Comparison of ENCODE assay signal across 9 cellular contexts in the genomic region with DNA sequence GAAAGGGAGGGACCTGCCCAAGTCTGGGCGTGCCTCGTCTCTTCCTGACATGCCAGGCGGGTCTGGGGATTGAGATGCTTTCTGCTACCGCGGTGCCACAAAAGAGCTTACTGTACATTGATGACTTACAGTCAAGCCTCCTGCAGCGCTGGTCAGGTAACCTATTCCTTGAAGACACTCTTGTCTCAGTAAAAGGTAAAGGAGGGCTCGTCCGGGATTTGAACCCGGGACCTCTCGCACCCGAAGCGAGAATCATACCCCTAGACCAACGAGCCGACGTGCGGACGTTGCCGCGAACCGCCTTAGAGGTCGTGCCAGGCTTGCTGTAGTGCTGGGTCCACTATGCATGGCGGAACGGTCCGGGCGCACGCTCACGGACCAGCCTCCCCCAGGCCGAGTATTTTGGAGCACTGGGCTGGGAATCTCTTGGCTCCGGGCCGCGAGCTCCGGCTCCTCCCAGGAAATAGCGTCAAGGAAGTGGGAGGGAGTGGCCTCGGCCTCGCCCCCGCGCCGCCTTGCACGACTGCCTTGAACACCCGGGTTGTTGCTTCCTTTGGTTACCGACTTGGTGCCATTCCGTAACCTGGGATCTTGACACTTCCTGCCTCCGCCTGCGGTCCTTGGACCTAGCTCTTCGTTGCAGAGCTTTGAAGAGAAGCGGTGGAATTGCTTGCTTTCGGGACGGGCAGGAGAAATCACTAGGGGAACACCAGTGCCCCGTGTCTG. TPM values are rescaled to one million over a fixed set of nuclear protein-coding genes. Genes with fewer than 3 reads are reported as not detected.
A peak's percentile ranks its signal among the peaks of the same experiment; 100 is the strongest.
DNase-seq lines count a peak whose midpoint lies in the region; ATAC-seq, FAIRE-seq and TF ChIP-seq lines count a peak whose summit lies in the region.
"Had no signal": no experiment of that assay in that cellular context is flagged by ENCODE, and none has a peak within 500 bp of the region (broad histone marks: within the 10 kb centered on the region; RNA-seq: fewer than 3 reads in every experiment).

No MANE protein-coding gene starts in this region.

- H3K36me3 ChIP-seq in BE2C: peaks cover 6% of the 10 kb centered on the region; the same call in 1 of the 2 replicates
- peaks cover 7% of the 10 kb centered on the region for H3K36me3 ChIP-seq in lower lobe of right lung

- H3K27me3 ChIP-seq in BE2C (no peaks in the 10 kb centered on the region), dorsolateral prefrontal cortex (no peaks in the 10 kb centered on the region), lower lobe of right lung (ENCODE audit: low read depth) (no peaks in the 10 kb centered on the region)

- no peak for TF ChIP-seq CTCF in BE2C (IDR thresholded peaks at IDR 0.05; ENCODE audit: low read depth, low read length)
- peak in 11 of 56 donors; percentile 10 to 57 (median 32) for TF ChIP-seq CTCF in dorsolateral prefrontal cortex (IDR thresholded peaks at IDR 0.05 in 54 of 56, conservative IDR thresholded peaks at IDR 0.05 in 2 of 56; ENCODE audit: low read depth in 1 of 56, partially characterized antibody in 56 of 56)
- TF ChIP-seq CTCF in lower lobe of right lung (IDR thresholded peaks at IDR 0.05): no peak

- H3K4me1 ChIP-seq in BE2C (no peaks in the 10 kb centered on the region), lower lobe of right lung (peaks cover 31% of the 10 kb centered on the region)

- ATAC-seq in HG03457 (IDR thresholded peaks at IDR 0.05; ENCODE audit: unreplicated experiment): peak; percentile 19
- peak; percentile 72 to 85 for ATAC-seq in lower lobe of right lung

- POLR2A ChIA-PET in activated CD4-positive, alpha-beta memory T cell treated with anti-CD3 and anti-CD28 coated beads for 36 hours (lab: Charles Lee): interaction anchor here (0.6 to 7.9 kb wide), 12 partner anchors 13 to 161 kb away, joined by 3 to 134 read pairs (median 10); partner anchors contain the start of genes AURKB, BORCS6, CTC1 and PFAS

- H3K27me3 Mint-ChIP-seq in activated CD4-positive, alpha-beta memory T cell treated with anti-CD3 and anti-CD28 coated beads for 36 hours: peaks cover 14% of the 10 kb centered on the region

- peaks cover 34% of the 10 kb centered on the region for H3K36me3 Mint-ChIP-seq in activated CD4-positive, alpha-beta memory T cell treated with anti-CD3 and anti-CD28 coated beads for 36 hours

- CTCF ChIA-PET in activated CD4-positive, alpha-beta memory T cell treated with anti-CD3 and anti-CD28 coated beads for 36 hours (lab: Charles Lee): interaction anchor here (0.6 to 6.4 kb wide), 9 partner anchors 20 to 148 kb away, joined by 3 to 48 read pairs (median 4); partner anchors contain the start of genes BORCS6, CTC1, PFAS and SLC25A35

- peak overlapping the region; percentile 80 for H3K4me3 ChIP-seq in BE2C (ENCODE audit: low read depth, low read length)
- peak overlapping the region; percentile 52 to 99 (median 80) for H3K4me3 ChIP-seq in dorsolateral prefrontal cortex
- peak overlapping the region; percentile 60 for H3K4me3 ChIP-seq in lower lobe of right lung

- H3K27ac ChIP-seq in dorsolateral prefrontal cortex: peak overlapping the region; percentile 95 to 100 (median 99)
- H3K27ac ChIP-seq in lower lobe of right lung: peak overlapping the region; percentile 99

- peaks cover 2% of the 10 kb centered on the region for H3K9me3 Mint-ChIP-seq in activated CD4-positive, alpha-beta memory T cell treated with anti-CD3 and anti-CD28 coated beads for 36 hours

- DNase-seq in BE2C: peak; percentile 85
- no peak for DNase-seq in GM19239 (ENCODE audit: insufficient read length, low spot score)
- DNase-seq in NCI-H69 (lab: John Stamatoyannopoulos, UW): peak; percentile 90
- DNase-seq in activated CD4-positive, alpha-beta memory T cell treated with anti-CD3 and anti-CD28 coated beads for 36 hours: peak; percentile 94
- peak; percentile 93 to 97 (median 94) for DNase-seq in dorsolateral prefrontal cortex
- DNase-seq in lower lobe of right lung: peak; percentile 96
- DNase-seq in stimulated activated CD4-positive, alpha-beta T cell treated with anti-CD3 and anti-CD28 coated beads, Interleukin-4, amount 100 ng/mL, for 48 hours (ENCODE audit: low read depth in 2 of 2): peak; percentile 87 to 90

- intact Hi-C loops in activated CD4-positive, alpha-beta memory T cell treated with anti-CD3 and anti-CD28 coated beads for 36 hours (cut with micrococcal nuclease): loop anchor here (1.0 to 5.0 kb wide), 8 partner anchors 25 to 102 kb away; partner anchors contain the start of gene RANGRF
- intact Hi-C loops in dorsolateral prefrontal cortex (cut with DNase I) (loop anchor here (1.0 to 10.0 kb wide), 6 partner anchors 26 to 162 kb away; partner anchors contain the start of genes CTC1 (in 1 of the 2), HES7 (in 1 of the 2), PFAS (in 1 of the 2) and RPL26 (in 1 of the 2)), lower lobe of right lung (cut with DNase I) (no loop called here)

- peaks cover 47% of the 10 kb centered on the region for H3K4me1 Mint-ChIP-seq in activated CD4-positive, alpha-beta memory T cell treated with anti-CD3 and anti-CD28 coated beads for 36 hours (ENCODE audit: low read depth)

- peak; percentile 80 for FAIRE-seq in GM19239 (lab: Jason Lieb, UNC)
- FAIRE-seq: colon had no signal

- H3K9me3 ChIP-seq in BE2C: no peaks in the 10 kb centered on the region
- no peaks in the 10 kb centered on the region for H3K9me3 ChIP-seq in lower lobe of right lung

- H3K4me3 Mint-ChIP-seq in activated CD4-positive, alpha-beta memory T cell treated with anti-CD3 and anti-CD28 coated beads for 36 hours: peak overlapping the region; percentile 98

- peak overlapping the region; percentile 98 for H3K27ac Mint-ChIP-seq in activated CD4-positive, alpha-beta memory T cell treated with anti-CD3 and anti-CD28 coated beads for 36 hours

RNA-seq across cellular contexts. Expression of gene AURKB, which starts 12.4 kb away (rescaled TPM):
- polyA plus RNA-seq in BE2C (2012; ENCODE audit: insufficient read depth, insufficient read length, low read depth): 10.7 TPM
- 100 to 1,000 TPM; 184 TPM for total RNA-seq in activated CD4-positive, alpha-beta memory T cell treated with anti-CD3 and anti-CD28 coated beads for 36 hours
- 1 to 10 TPM in 8 of 120 experiments, under 1 TPM in 4, not detected in 108; 0.75 to 3.8 (median 1.2) TPM for total RNA-seq in dorsolateral prefrontal cortex
- total RNA-seq in lower lobe of right lung: 2.2 TPM

RNA-seq across cellular contexts. Expression of gene CTC1, which starts 25.1 kb away (rescaled TPM):
- 15.1 TPM for polyA plus RNA-seq in BE2C (2012; ENCODE audit: insufficient read depth, insufficient read length, low read depth)
- total RNA-seq in activated CD4-positive, alpha-beta memory T cell treated with anti-CD3 and anti-CD28 coated beads for 36 hours: 10 to 100 TPM; 64.7 to 79.2 TPM
- total RNA-seq in dorsolateral prefrontal cortex (10 to 100 TPM; 33.8 to 92.7 (median 64.4) TPM), lower lobe of right lung (57.8 TPM)

RNA-seq across cellular contexts. Expression of gene PFAS, which starts 26.3 kb away (rescaled TPM):
- 56.0 TPM for polyA plus RNA-seq in BE2C (2012; ENCODE audit: insufficient read depth, insufficient read length, low read depth)
- total RNA-seq in activated CD4-positive, alpha-beta memory T cell treated with anti-CD3 and anti-CD28 coated beads for 36 hours: 100 to 1,000 TPM; 102 to 105 TPM
- total RNA-seq in dorsolateral prefrontal cortex (10 to 100 TPM; 20.3 to 49.9 (median 35.2) TPM), lower lobe of right lung (25.3 TPM)

RNA-seq across cellular contexts. Expression of gene BORCS6, which starts 32.8 kb away (rescaled TPM):
- 23.4 TPM for polyA plus RNA-seq in BE2C (2012; ENCODE audit: insufficient read depth, insufficient read length, low read depth)
- total RNA-seq in activated CD4-positive, alpha-beta memory T cell treated with anti-CD3 and anti-CD28 coated beads for 36 hours: 1 to 10 TPM; 7.9 to 8.3 TPM
- total RNA-seq in dorsolateral prefrontal cortex: 10 to 100 TPM in 5 of 120 experiments, 1 to 10 TPM in 115; 5.2 to 10.9 (median 8.0) TPM
- total RNA-seq in lower lobe of right lung: 7.7 TPM

RNA-seq across cellular contexts. Expression of gene TMEM107, which starts 46.6 kb away (rescaled TPM):
- polyA plus RNA-seq in BE2C (2012; ENCODE audit: insufficient read depth, insufficient read length, low read depth): 1.5 TPM
- 10 to 100 TPM; 32.6 to 35.3 TPM for total RNA-seq in activated CD4-positive, alpha-beta memory T cell treated with anti-CD3 and anti-CD28 coated beads for 36 hours
- total RNA-seq in dorsolateral prefrontal cortex: 10 to 100 TPM in 119 of 120 experiments, 1 to 10 TPM in 1; 9.1 to 25.9 (median 17.1) TPM
- total RNA-seq in lower lobe of right lung: 12.9 TPM

Comparison
In these comparisons a context has a peak if more than half of its experiments do, and no peak if none do; other contexts are left out.
1. RNA of gene AURKB, which starts 12.4 kb away (total RNA-seq): 184 TPM in activated CD4-positive, alpha-beta memory T cell treated with anti-CD3 and anti-CD28 coated beads for 36 hours; 2.2 TPM in lower lobe of right lung (single experiment) and 0.75 to 3.8 TPM in dorsolateral prefrontal cortex; every median in the first group is over 10 times any median in the second.
2. Peak in every context shown above with its lines, with median percentiles within 50 percentile points of each other: H3K4me3 ChIP-seq.